11 cellular contexts compared by ENCODE assay signal in genomic region chr17:75975757-75976174, GRCh38. TPM values are rescaled to one million over a fixed set of nuclear protein-coding genes. Genes with fewer than 3 reads are reported as not detected.
A peak's percentile ranks its signal among the peaks of the same experiment; 100 is the strongest.
DNase-seq lines count a peak whose midpoint lies in the region; ATAC-seq and TF ChIP-seq lines count a peak whose summit lies in the region.
"Had no signal": no experiment of that assay in that cellular context is flagged by ENCODE, and none has a peak within 500 bp of the region (broad histone marks: within the 10 kb centered on the region; RNA-seq: fewer than 3 reads in every experiment).

No MANE protein-coding gene starts in this region.

- CTCF ChIA-PET in PC-3 (lab: Charles Lee) = no interaction called here

- peak overlapping the region; percentile 45 for H3K4me3 ChIP-seq in PC-3 (ENCODE audit: low read length)
- peak overlapping the region; percentile 19 for H3K4me3 ChIP-seq in epithelial cell of esophagus (ENCODE audit: low read length)
- peak overlapping the region in 3 of 4 donors; percentile 28 to 38 (median 34) for H3K4me3 ChIP-seq in gastrocnemius medialis
- H3K4me3 ChIP-seq in brain microvascular endothelial cell (ENCODE audit: low read depth, low read length) = no peak overlapping the region
- H3K4me3 ChIP-seq: uterus had no signal

- TF ChIP-seq CTCF in PC-3 (conservative IDR thresholded peaks at IDR 0.05; ENCODE audit: low read depth, low read length) (no peak), epithelial cell of esophagus (IDR thresholded peaks at IDR 0.05; ENCODE audit: insufficient read depth, low read depth, low read length, missing control alignments) (no peak), gastrocnemius medialis (IDR thresholded peaks at IDR 0.05 in 4 of 5, conservative IDR thresholded peaks at IDR 0.05 in 1 of 5) (no peak), brain microvascular endothelial cell (IDR thresholded peaks at IDR 0.05; ENCODE audit: low read depth, low read length, missing control alignments) (no peak)

- in situ Hi-C loops in gastrocnemius medialis (cut with MboI; ENCODE audit: low sequenced_read_pairs in 4 of 4) = no loop called here
- in situ Hi-C loops in brain microvascular endothelial cell (cut with HindIII; ENCODE audit: low pct_ligation_motif_present, low sequenced_read_pairs) = no loop called here

- peaks cover under 1% of the 10 kb centered on the region for H3F3A ChIP-seq in PC-3 (ENCODE audit: low read length, unreplicated experiment)

- no peak for ATAC-seq in PC-3
- no peak for ATAC-seq in gastrocnemius medialis
- no peak for ATAC-seq in left lobe of liver

- no TSS peak for BruUV-seq in PC-3 (replicated peaks; lab: Mats Ljungman, UMichigan)

- peak overlapping the region; percentile 94 for H3K4me2 ChIP-seq in PC-3 (ENCODE audit: low read length)

- no peak for DNase-seq in PC-3
- DNase-seq in epithelial cell of esophagus (ENCODE audit: low read depth) = no peak
- no peak for DNase-seq in gastrocnemius medialis
- DNase-seq in left lobe of liver (ENCODE audit: low spot score) = no peak
- no peak for DNase-seq in brain microvascular endothelial cell
- DNase-seq in mucosa of gallbladder (ENCODE audit: low spot score) = no peak
- DNase-seq: activated naive CD4-positive, alpha-beta T cell treated with anti-CD3 and anti-CD28 coated beads for 36 hours; MV-4-11; stimulated activated CD4-positive, alpha-beta T cell treated with anti-CD3 and anti-CD28 coated beads, Interleukin-4, amount 100 ng/mL, for 1 hour; T1000; uterus had no signal

- H3K9me2 ChIP-seq in PC-3 (replicated peaks; ENCODE audit: low read length) = no peaks in the 10 kb centered on the region

- H3K9ac ChIP-seq in PC-3 (ENCODE audit: low read length) = peak overlapping the region; percentile 2; the same call in 1 of the 2 replicates

- H3K27me3 ChIP-seq in PC-3 (ENCODE audit: low read length) (no peaks in the 10 kb centered on the region), gastrocnemius medialis (no peaks in the 10 kb centered on the region), brain microvascular endothelial cell (replicated peaks) (no peaks in the 10 kb centered on the region)
- H3K27me3 ChIP-seq: uterus had no signal

- TF ChIP-seq POLR2A in gastrocnemius medialis (IDR thresholded peaks at IDR 0.05) = no peak

- peaks cover 82% of the 10 kb centered on the region for H3K79me2 ChIP-seq in PC-3 (ENCODE audit: low read length)

- H4K20me1 ChIP-seq in PC-3 (ENCODE audit: low read length) = 0 out of 2 replicates have a peak, but pooled peaks cover under 1% of the 10 kb centered on the region

- POLR2A ChIA-PET in PC-3 (lab: Charles Lee; ENCODE audit: unreplicated experiment) = no interaction called here

- H3K36me3 ChIP-seq in PC-3 (ENCODE audit: low read depth, low read length) (peaks cover 16% of the 10 kb centered on the region; the same call in 1 of the 2 replicates), gastrocnemius medialis (peaks cover 0 to 5% of the 10 kb centered on the region in 2 donors), brain microvascular endothelial cell (replicated peaks) (peaks cover 13% of the 10 kb centered on the region)
- H3K36me3 ChIP-seq: uterus had no signal

- intact Hi-C loops in PC-3 (cut with micrococcal nuclease) (no loop called here), gastrocnemius medialis (cut with DNase I; ENCODE audit: low total_unique reads) (loop anchor here (5.0 to 10.0 kb wide), 3 partner anchors 123 to 191 kb away; partner anchors contain the start of genes EXOC7 and UNK)

- H3K9me3 ChIP-seq in PC-3 (ENCODE audit: low read length) (no peaks in the 10 kb centered on the region), gastrocnemius medialis (no peaks in the 10 kb centered on the region)
- H3K9me3 ChIP-seq: uterus had no signal

- H2AFZ ChIP-seq in PC-3 (ENCODE audit: low read length) = no peak overlapping the region

- H3K4me1 ChIP-seq in PC-3 (ENCODE audit: insufficient read depth, low read length) (peaks cover 34% of the 10 kb centered on the region), gastrocnemius medialis (peaks cover 52 to 56% of the 10 kb centered on the region in 2 donors)
- H3K4me1 ChIP-seq: uterus had no signal

- H3K27ac ChIP-seq in PC-3 (ENCODE audit: low read length) = no peak overlapping the region
- peak overlapping the region; percentile 68 to 98 (median 96) for H3K27ac ChIP-seq in gastrocnemius medialis
- no peak overlapping the region for H3K27ac ChIP-seq in brain microvascular endothelial cell
- H3K27ac ChIP-seq: uterus had no signal

RNA-seq across cellular contexts. Expression of gene ACOX1, which starts 3.2 kb away (rescaled TPM):
- total RNA-seq in PC-3 (2014; rRNA removed) (63.2 and 74.9 TPM in 2 replicates), gastrocnemius medialis (10 to 100 TPM; 64.8 to 96.6 (median 80.7) TPM), left lobe of liver (199 TPM), mucosa of gallbladder (102 TPM)

RNA-seq across cellular contexts. Expression of gene TEN1, which starts 3.3 kb away (rescaled TPM):
- total RNA-seq in PC-3 (2014; rRNA removed) (58.3 and 62.4 TPM in 2 replicates), gastrocnemius medialis (1 to 10 TPM; 4.2 to 9.2 (median 6.8) TPM), left lobe of liver (14.1 TPM), mucosa of gallbladder (22.9 TPM)

RNA-seq across cellular contexts. Expression of gene CDK3, which starts 24.9 kb away (rescaled TPM):
- total RNA-seq in PC-3 (2014; rRNA removed) (4.3 and 8.5 TPM in 2 replicates), gastrocnemius medialis (1 to 10 TPM in 2 of 4 donors, under 1 TPM in 2; 0.33 to 1.8 (median 1.1) TPM), left lobe of liver (3.6 TPM), mucosa of gallbladder (11.9 TPM)

RNA-seq across cellular contexts. Expression of gene FBF1, which starts 34.9 kb away (rescaled TPM):
- 35.3 and 39.2 TPM in 2 replicates for total RNA-seq in PC-3 (2014; rRNA removed)
- total RNA-seq in gastrocnemius medialis = 1 to 10 TPM; 2.5 to 6.4 (median 5.8) TPM
- total RNA-seq in left lobe of liver = 3.4 TPM
- 28.9 TPM for total RNA-seq in mucosa of gallbladder

RNA-seq across cellular contexts. Expression of gene EVPL, which starts 51.3 kb away (rescaled TPM):
- total RNA-seq in PC-3 (2014; rRNA removed) (38.8 and 48.3 TPM in 2 replicates), gastrocnemius medialis (under 1 TPM in 2 of 4 donors, not detected in 2; 0.02 to 0.07 TPM), left lobe of liver (0.53 TPM), mucosa of gallbladder (14.9 TPM)

Comparison
In these comparisons a context has a peak if more than half of its experiments do, and no peak if none do; other contexts are left out.
1. H3K27ac ChIP-seq: peak in gastrocnemius medialis (4 of 4); none in PC-3 (single experiment) and brain microvascular endothelial cell (single experiment).